ENCODE assay signal across 8 cellular contexts in genomic region chr7:32495298-32496051, GRCh38. TPM values are rescaled to one million over a fixed set of nuclear protein-coding genes. Genes with fewer than 3 reads are reported as not detected.
DNase-seq lines count a peak whose midpoint lies in the region; ATAC-seq, FAIRE-seq and TF ChIP-seq lines count a peak whose summit lies in the region.

Gene AVL9, plus strand, starts transcription at chr7:32495489. Its CDS starts 221 bp downstream, at chr7:32495710.

- H3K4me1 ChIP-seq in RWPE2 (ENCODE audit: insufficient read depth, poor library complexity, severe bottlenecking) = peaks cover 9% of the 10 kb centered on the region

- peak; percentile 95 for ATAC-seq in RWPE2 (ENCODE audit: low read depth)
- peak; percentile 91 to 99 (median 92) for ATAC-seq in natural killer cell

- H3K36me3 Mint-ChIP-seq in activated T-helper 2 cell treated with anti-CD3 and anti-CD28 coated beads, Interferon-gamma antibody, Interleukin-2, Interleukin-4, amounts not matched to agents 10 μg/mL and 5 μg/mL and 100 μg/mL, durations not matched to agents 14 hours and 24 hours and 36 hours (ENCODE audit: low read depth) = peaks cover 29% of the 10 kb centered on the region
- no peaks in the 10 kb centered on the region for H3K36me3 Mint-ChIP-seq in natural killer cell

- no peak for FAIRE-seq in H54 (lab: Jason Lieb, UNC)

- peak within 1 kb of the TSS; percentile 77 for H3K27ac ChIP-seq in RWPE2 (ENCODE audit: poor library complexity, severe bottlenecking)

- H3K27ac Mint-ChIP-seq in activated T-helper 2 cell treated with anti-CD3 and anti-CD28 coated beads, Interferon-gamma antibody, Interleukin-2, Interleukin-4, amounts not matched to agents 10 μg/mL and 5 μg/mL and 100 μg/mL, durations not matched to agents 14 hours and 24 hours and 36 hours = peak within 1 kb of the TSS; percentile 95
- H3K27ac Mint-ChIP-seq in natural killer cell = peak within 1 kb of the TSS; percentile 86 to 95

- DNase-seq in EH (ENCODE audit: low read depth) (peak; percentile 97), H54 (ENCODE audit: insufficient read length, low spot score) (peak; percentile 96), LoVo (ENCODE audit: low spot score) (peak; percentile 98), RWPE2 (ENCODE audit: low spot score) (peak; percentile 98), fibroblast of mammary gland (ENCODE audit: low read depth) (peak; percentile 91), natural killer cell (peak; percentile 98)
- DNase-seq in activated T-helper 2 cell treated with anti-CD3 and anti-CD28 coated beads, Interferon-gamma antibody, Interleukin-2, Interleukin-4, amounts not matched to agents 10 μg/mL and 5 μg/mL and 100 μg/mL, durations not matched to agents 14 hours and 24 hours and 36 hours (ENCODE audit: low spot score) = peak; percentile 99
- DNase-seq in stimulated activated naive CD4-positive, alpha-beta T cell (lab: John Stamatoyannopoulos, UW) = peak; percentile 95 to 98 (median 97)

- TF ChIP-seq CTCF in RWPE2 (IDR thresholded peaks at IDR 0.05; ENCODE audit: poor library complexity, severe bottlenecking) = no peak
- no peak for TF ChIP-seq CTCF in fibroblast of mammary gland (conservative IDR thresholded peaks at IDR 0.05; ENCODE audit: control insufficient read depth, insufficient read depth, low read depth, low read length)
- TF ChIP-seq CTCF in natural killer cell (IDR thresholded peaks at IDR 0.05) = no peak

- peak within 1 kb of the TSS; percentile 96 for H3K4me3 ChIP-seq in RWPE2 (ENCODE audit: severe bottlenecking)
- peak within 1 kb of the TSS; percentile 86 for H3K4me3 ChIP-seq in fibroblast of mammary gland (ENCODE audit: control insufficient read depth, low read depth, low read length)

- peak; percentile 95 for TF ChIP-seq POLR2A in H54 (IDR thresholded peaks at IDR 0.05; ENCODE audit: low read depth, low read length)

- H3K27me3 ChIP-seq in RWPE2 (ENCODE audit: insufficient read depth, poor library complexity, severe bottlenecking) = no peaks in the 10 kb centered on the region

- peaks cover 7% of the 10 kb centered on the region for H3K9me3 Mint-ChIP-seq in activated T-helper 2 cell treated with anti-CD3 and anti-CD28 coated beads, Interferon-gamma antibody, Interleukin-2, Interleukin-4, amounts not matched to agents 10 μg/mL and 5 μg/mL and 100 μg/mL, durations not matched to agents 14 hours and 24 hours and 36 hours
- no peaks in the 10 kb centered on the region for H3K9me3 Mint-ChIP-seq in natural killer cell

- H3K4me1 Mint-ChIP-seq in activated T-helper 2 cell treated with anti-CD3 and anti-CD28 coated beads, Interferon-gamma antibody, Interleukin-2, Interleukin-4, amounts not matched to agents 10 μg/mL and 5 μg/mL and 100 μg/mL, durations not matched to agents 14 hours and 24 hours and 36 hours (ENCODE audit: low read depth) = peaks cover 33% of the 10 kb centered on the region
- H3K4me1 Mint-ChIP-seq in natural killer cell = peaks cover 35 to 36% of the 10 kb centered on the region in 2 donors

- no peaks in the 10 kb centered on the region for H3K9me3 ChIP-seq in RWPE2 (ENCODE audit: severe bottlenecking)

- H3K36me3 ChIP-seq in RWPE2 (ENCODE audit: low read depth) = peaks cover 15% of the 10 kb centered on the region

- H3K4me3 Mint-ChIP-seq in activated T-helper 2 cell treated with anti-CD3 and anti-CD28 coated beads, Interferon-gamma antibody, Interleukin-2, Interleukin-4, amounts not matched to agents 10 μg/mL and 5 μg/mL and 100 μg/mL, durations not matched to agents 14 hours and 24 hours and 36 hours (ENCODE audit: low read depth) = peak within 1 kb of the TSS; percentile 94
- peak within 1 kb of the TSS; percentile 99 for H3K4me3 Mint-ChIP-seq in natural killer cell

- intact Hi-C loops in activated T-helper 2 cell treated with anti-CD3 and anti-CD28 coated beads, Interferon-gamma antibody, Interleukin-2, Interleukin-4, amounts not matched to agents 10 μg/mL and 5 μg/mL and 100 μg/mL, durations not matched to agents 14 hours and 24 hours and 36 hours (cut with micrococcal nuclease) = loop anchor here (1.0 to 2.0 kb wide), 2 partner anchors 568 to 633 kb away; partner anchors contain the start of gene BBS9
- intact Hi-C loops in natural killer cell (cut with micrococcal nuclease) = loop anchor here (5.0 kb wide), 1 partner anchor 397 kb away; the partner anchor contains the start of gene KBTBD2

- no peaks in the 10 kb centered on the region for H3K27me3 Mint-ChIP-seq in activated T-helper 2 cell treated with anti-CD3 and anti-CD28 coated beads, Interferon-gamma antibody, Interleukin-2, Interleukin-4, amounts not matched to agents 10 μg/mL and 5 μg/mL and 100 μg/mL, durations not matched to agents 14 hours and 24 hours and 36 hours (ENCODE audit: low read depth)
- no peaks in the 10 kb centered on the region for H3K27me3 Mint-ChIP-seq in natural killer cell (ENCODE audit: low read depth in 2 of 2)

RNA-seq across cellular contexts. Expression of gene AVL9, which starts in this region (rescaled TPM):
- total RNA-seq in activated T-helper 2 cell treated with anti-CD3 and anti-CD28 coated beads, Interferon-gamma antibody, Interleukin-2, Interleukin-4, amounts not matched to agents 10 μg/mL and 5 μg/mL and 100 μg/mL, durations not matched to agents 14 hours and 24 hours and 36 hours = 40.8 and 43.9 TPM in 2 replicates
- 10 to 100 TPM; 36.0 to 50.0 (median 43.8) TPM for total RNA-seq in natural killer cell

Comparison
In these comparisons a context has a peak if more than half of its experiments do, and no peak if none do; other contexts are left out.
1. Peak in every context shown above with its lines: DNase-seq, ATAC-seq, H3K4me3 ChIP-seq and H3K27ac ChIP-seq.